12 cellular contexts compared by ENCODE assay signal in genomic region chr4:1215347-1216075, GRCh38. TPM values are rescaled to one million over a fixed set of nuclear protein-coding genes. Genes with fewer than 3 reads are reported as not detected.
A peak's percentile ranks its signal among the peaks of the same experiment; 100 is the strongest.
DNase-seq lines count a peak whose midpoint lies in the region; ATAC-seq and TF ChIP-seq lines count a peak whose summit lies in the region.
"Had no signal": no experiment of that assay in that cellular context is flagged by ENCODE, and none has a peak within 500 bp of the region (broad histone marks: within the 10 kb centered on the region; RNA-seq: fewer than 3 reads in every experiment).

No MANE protein-coding gene starts in this region.

- H3K36me3 Mint-ChIP-seq in memory B cell (no peaks in the 10 kb centered on the region), CD14-positive monocyte (peaks cover 47 to 70% of the 10 kb centered on the region in 2 donors)

- H3K27me3 Mint-ChIP-seq in memory B cell = no peaks in the 10 kb centered on the region
- H3K27me3 Mint-ChIP-seq in CD14-positive monocyte (ENCODE audit: low read depth in 3 of 3) = peaks cover 0 to 2% (median 0%) of the 10 kb centered on the region in 3 donors

- no peak overlapping the region for H3K27ac Mint-ChIP-seq in memory B cell
- H3K27ac Mint-ChIP-seq in CD14-positive monocyte = no peak overlapping the region

- no peak overlapping the region for H2AFZ ChIP-seq in SK-N-SH (ENCODE audit: low read depth)

- TF ChIP-seq CTCF in GM13977 (IDR thresholded peaks at IDR 0.05; ENCODE audit: extremely low read depth, insufficient read depth, missing control alignments) (no peak), SK-N-SH (IDR thresholded peaks at IDR 0.05) (no peak), CD14-positive monocyte (IDR thresholded peaks at IDR 0.05) (no peak)

- H3K36me3 ChIP-seq in SK-N-SH (replicated peaks in 1 of 2; ENCODE audit: control insufficient read depth in 1 of 2, insufficient read depth in 2 of 2, low read length in 1 of 2) = peaks cover 11 to 77% of the 10 kb centered on the region in 2 experiments

- CTCF ChIA-PET in SK-N-SH (lab: Yijun Ruan, JAX) = interaction anchor here (0.6 to 1.5 kb wide), 2 partner anchors 49 to 202 kb away, joined by 3 to 5 read pairs; no protein-coding TSS in a partner anchor

- peaks cover 0 to 7% of the 10 kb centered on the region in 2 experiments; a peak in 1 of 4 replicates for H3K4me1 ChIP-seq in SK-N-SH (ENCODE audit: control insufficient read depth in 1 of 2, insufficient read depth in 2 of 2, low read depth in 1 of 2, low read length in 1 of 2)

- intact Hi-C loops in CD14-positive monocyte (cut with micrococcal nuclease) = loop anchor here in 1 of 2 donors (10.0 kb wide), 1 partner anchor 51 kb away; no protein-coding TSS in a partner anchor

- H3K9me3 ChIP-seq in SK-N-SH = no peaks in the 10 kb centered on the region

- no peaks in the 10 kb centered on the region for H3F3A ChIP-seq in SK-N-SH (replicated peaks; ENCODE audit: insufficient read depth)

- peaks cover 26% of the 10 kb centered on the region for H3K4me1 Mint-ChIP-seq in memory B cell
- H3K4me1 Mint-ChIP-seq in CD14-positive monocyte = peaks cover 41% of the 10 kb centered on the region
- H3K4me1 Mint-ChIP-seq: neural crest cell had no signal

- H3K9ac ChIP-seq in SK-N-SH = no peak overlapping the region

- no peak for TF ChIP-seq RAD21 in SK-N-SH (IDR thresholded peaks at IDR 0.05; ENCODE audit: low read length)

- WGBS in SK-N-SH (ENCODE audit: low lambda C conversion rate) = 99% methylated on average over 15 of the region's 26 CpGs

- no peak for TF ChIP-seq EP300 in SK-N-SH (IDR thresholded peaks at IDR 0.05; ENCODE audit: borderline replicate concordance in 1 of 2, low read depth in 1 of 2, low read length in 1 of 2)

- H3K4me3 Mint-ChIP-seq in memory B cell (peak overlapping the region; percentile 2), CD14-positive monocyte (no peak overlapping the region)
- H3K4me3 Mint-ChIP-seq: neural crest cell had no signal

- H4K20me1 ChIP-seq in SK-N-SH (ENCODE audit: insufficient read depth) = peaks cover 7% of the 10 kb centered on the region; the same call in 1 of the 2 replicates

- H3K27me3 ChIP-seq in SK-N-SH (ENCODE audit: insufficient read depth) = no peaks in the 10 kb centered on the region

- POLR2A ChIA-PET in SK-N-SH (lab: Yijun Ruan, JAX) = no interaction called here

- H3K4me3 ChIP-seq in SK-N-SH (ENCODE audit: low read depth in 2 of 2, low read length in 1 of 2) = no peak overlapping the region

- H3K4me2 ChIP-seq in SK-N-SH = no peak overlapping the region

- DNase-seq in GM13977 (ENCODE audit: low spot score) (peak; percentile 84), NAMALWA (ENCODE audit: low spot score) (peak; percentile 70), memory B cell (ENCODE audit: low spot score in 2 of 2) (no peak), hepatic stellate cell (ENCODE audit: low spot score) (no peak), SK-N-SH (no peak), CD14-positive monocyte (ENCODE audit: low spot score) (no peak)
- no peak for DNase-seq in activated effector memory CD4-positive, alpha-beta T cell treated with Interleukin-2 at 50 U/mL for 16 hours
- DNase-seq: NCI-H524 treated with DMSO at 0.1 percent for 48 hours; stimulated activated CD4-positive, alpha-beta T cell treated with anti-CD3 and anti-CD28 coated beads, Interleukin-4, amount 100 ng/mL, for 24 hours; trophoblast cell had no signal

- no peak overlapping the region for H3K27ac ChIP-seq in SK-N-SH (ENCODE audit: low read depth in 2 of 2, low read length in 1 of 2)

- in situ Hi-C loops in GM13977 (cut with MboI; ENCODE audit: low pct_unique_long_range_greater_than_20kb, low sequenced_read_pairs, unreplicated experiment) = no loop called here

- peaks cover 12% of the 10 kb centered on the region; the same call in 1 of the 2 replicates for H3K79me2 ChIP-seq in SK-N-SH (ENCODE audit: insufficient read depth)

- no peaks in the 10 kb centered on the region for H3K9me3 Mint-ChIP-seq in memory B cell
- H3K9me3 Mint-ChIP-seq in CD14-positive monocyte = no peaks in the 10 kb centered on the region
- H3K9me3 Mint-ChIP-seq: neural crest cell had no signal

- ATAC-seq in GM21619 (IDR thresholded peaks at IDR 0.05; ENCODE audit: unreplicated experiment) (peak; percentile 18), memory B cell (ENCODE audit: low read depth) (no peak)

- no peaks in the 10 kb centered on the region for H3K9me2 ChIP-seq in SK-N-SH

TF ChIP-seq in SK-N-SH, 30 proteins besides CTCF, POLR2A, EP300 and RAD21:
- TF ChIP-seq RFX5 (IDR thresholded peaks at IDR 0.05; ENCODE audit: low read length) (no peak), USF2 (IDR thresholded peaks at IDR 0.05; ENCODE audit: borderline replicate concordance, low read depth, low read length) (no peak)

RNA-seq across cellular contexts. Expression of gene CTBP1, which starts 33.4 kb away (rescaled TPM):
- polyA plus RNA-seq in SK-N-SH (2012; rRNA removed) (158 and 183 TPM in 2 replicates), CD14-positive monocyte (10 to 100 TPM; 21.3 to 42.1 TPM)
- 73.8 and 122 TPM in 2 replicates for polyA plus RNA-seq in SK-N-SH (2012; cell fraction: cytosol; rRNA removed)
- polyA plus RNA-seq in SK-N-SH (2012; cell fraction: nucleus; rRNA removed) = 419 and 467 TPM in 2 replicates

RNA-seq across cellular contexts. Expression of gene SPON2, which starts 43.1 kb away (rescaled TPM):
- 11.4 and 14.5 TPM in 2 replicates for polyA plus RNA-seq in SK-N-SH (2012; rRNA removed)
- polyA plus RNA-seq in SK-N-SH (2012; cell fraction: cytosol; rRNA removed) = 4.0 and 5.2 TPM in 2 replicates
- 140 and 311 TPM in 2 replicates for polyA plus RNA-seq in SK-N-SH (2012; cell fraction: nucleus; rRNA removed)
- polyA plus RNA-seq in CD14-positive monocyte = under 1 TPM; 0.74 to 0.90 TPM

Comparison
In these comparisons a context has a peak if more than half of its experiments do, and no peak if none do; other contexts are left out.
1. DNase-seq: peak in GM13977 (single experiment) and NAMALWA (single experiment); none in memory B cell (0 of 2), hepatic stellate cell (single experiment), SK-N-SH (single experiment), activated effector memory CD4-positive, alpha-beta T cell treated with Interleukin-2 at 50 U/mL for 16 hours (single experiment) and CD14-positive monocyte (single experiment).